19 cellular contexts compared by ENCODE assay signal in the genomic region with DNA sequence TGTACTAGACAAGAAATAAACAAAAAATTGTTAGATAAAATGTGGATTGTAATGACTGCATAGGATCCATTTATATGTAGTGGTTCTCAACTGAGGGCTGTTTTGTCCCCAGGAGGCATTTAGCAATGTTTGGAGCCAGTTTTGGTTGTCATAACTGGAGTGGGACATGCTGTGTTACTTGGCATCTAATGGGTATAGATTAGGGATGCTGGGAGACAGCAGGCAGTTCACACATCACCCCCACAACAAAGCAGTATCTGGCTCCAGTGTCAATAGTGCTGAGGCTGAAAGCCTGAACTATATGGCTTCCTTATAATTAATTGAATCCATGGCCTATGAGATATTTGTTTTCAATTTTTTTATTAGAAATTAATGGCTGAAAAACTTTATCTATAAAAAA.
DNase-seq lines count a peak whose midpoint lies in the region; ATAC-seq and TF ChIP-seq lines count a peak whose summit lies in the region.
"Had no signal": no experiment of that assay in that cellular context is flagged by ENCODE, and none has a peak within 500 bp of the region (broad histone marks: within the 10 kb centered on the region; RNA-seq: fewer than 3 reads in every experiment).

No MANE protein-coding gene starts in this region.

- H3K27ac ChIP-seq in right atrium auricular region, result no peak overlapping the region
- H3K27ac ChIP-seq in dorsolateral prefrontal cortex, result peak overlapping the region in 51 of 59 donors; percentile 25 to 93 (median 78)
- H3K27ac ChIP-seq in left ventricle myocardium inferior (replicated peaks), result peak overlapping the region; percentile 29
- peak overlapping the region; percentile 56 for H3K27ac ChIP-seq in substantia nigra (ENCODE audit: low read depth, low read length, poor library complexity, severe bottlenecking)
- H3K27ac ChIP-seq: 22Rv1, GM23248 had no signal

- H3K36me3 ChIP-seq in right atrium auricular region, result no peaks in the 10 kb centered on the region
- no peaks in the 10 kb centered on the region for H3K36me3 ChIP-seq in left ventricle myocardium inferior

- H3K9me3 ChIP-seq in right atrium auricular region (no peaks in the 10 kb centered on the region), left ventricle myocardium inferior (replicated peaks) (no peaks in the 10 kb centered on the region)

- no peaks in the 10 kb centered on the region for H3K27me3 ChIP-seq in right atrium auricular region
- no peaks in the 10 kb centered on the region for H3K27me3 ChIP-seq in dorsolateral prefrontal cortex
- no peaks in the 10 kb centered on the region for H3K27me3 ChIP-seq in left ventricle myocardium inferior (ENCODE audit: low read depth)

- TF ChIP-seq CTCF in right atrium auricular region (IDR thresholded peaks at IDR 0.05) (no peak), dorsolateral prefrontal cortex (IDR thresholded peaks at IDR 0.05 in 54 of 56, conservative IDR thresholded peaks at IDR 0.05 in 2 of 56; ENCODE audit: low read depth in 1 of 56, partially characterized antibody in 56 of 56) (no peak), left ventricle myocardium inferior (IDR thresholded peaks at IDR 0.05; ENCODE audit: borderline replicate concordance) (no peak)

- H3K4me3 ChIP-seq in right atrium auricular region (no peak overlapping the region), dorsolateral prefrontal cortex (no peak overlapping the region), left ventricle myocardium inferior (no peak overlapping the region)
- H3K4me3 ChIP-seq: GM23248 had no signal

- H3K4me1 ChIP-seq in right atrium auricular region, result peaks cover 0 to 20% of the 10 kb centered on the region in 2 donors
- peaks cover 64% of the 10 kb centered on the region for H3K4me1 ChIP-seq in left ventricle myocardium inferior

- intact Hi-C loops in Right ventricle myocardium inferior (cut with DNase I) (loop anchor here (5.0 kb wide), 1 partner anchor 55 kb away; no protein-coding TSS in a partner anchor), dorsolateral prefrontal cortex (cut with DNase I) (no loop called here), left ventricle myocardium inferior (cut with micrococcal nuclease) (no loop called here)

- DNase-seq in Right ventricle myocardium inferior (ENCODE audit: missing footprints), result no peak
- DNase-seq in right atrium auricular region (ENCODE audit: low spot score), result no peak
- DNase-seq in dorsolateral prefrontal cortex, result no peak
- DNase-seq in left ventricle myocardium inferior, result no peak
- DNase-seq in substantia nigra (lab: John Stamatoyannopoulos, UW), result no peak
- DNase-seq in SKM-1 treated with dmso at 0.1 percent for 144 hours (lab: John Stamatoyannopoulos, UW; ENCODE audit: unreplicated experiment), result no peak
- no peak for DNase-seq in NCI-H774 (lab: John Stamatoyannopoulos, UW)
- DNase-seq: AML-193; C1 segment of cervical spinal cord; Calu3; CD4-positive, alpha-beta memory T cell; COR-L47; DMS53; DMS79 treated with DMSO at 0.1 percent for 48 hours; GM23248; H7; HCEC 1CT had no signal

- ATAC-seq in Right ventricle myocardium inferior (peak; percentile 76), GM21825 (IDR thresholded peaks at IDR 0.05; ENCODE audit: unreplicated experiment) (no peak)

Comparison
In these comparisons a context has a peak if more than half of its experiments do, and no peak if none do; other contexts are left out.
1. H3K27ac ChIP-seq: peak in dorsolateral prefrontal cortex (51 of 59), left ventricle myocardium inferior (single experiment) and substantia nigra (single experiment); none in right atrium auricular region (0 of 2).